Comparison of ENCODE assay signal across 23 cellular contexts in the genomic region with DNA sequence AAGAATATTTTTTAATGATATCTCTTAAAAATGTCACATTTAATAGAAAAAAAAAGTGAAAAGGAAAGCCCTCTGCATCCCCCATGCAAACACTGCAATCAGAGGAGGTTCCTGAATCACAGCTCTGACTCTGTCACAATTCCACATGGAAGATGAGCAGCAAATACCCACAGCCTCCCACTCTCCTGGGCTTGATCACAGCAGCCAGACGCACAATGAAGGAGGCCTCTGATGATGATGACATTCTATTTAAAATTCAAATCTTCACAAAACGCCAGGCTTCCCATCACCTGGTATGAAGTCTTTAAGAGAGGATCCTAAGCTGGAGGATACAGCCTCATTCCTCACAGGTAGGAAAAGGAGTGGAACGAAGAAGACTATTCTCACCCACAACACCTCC. TPM values are rescaled to one million over a fixed set of nuclear protein-coding genes. Genes with fewer than 3 reads are reported as not detected.
DNase-seq lines count a peak whose midpoint lies in the region; ATAC-seq, FAIRE-seq and TF ChIP-seq lines count a peak whose summit lies in the region.
"Had no signal": no experiment of that assay in that cellular context is flagged by ENCODE, and none has a peak within 500 bp of the region (broad histone marks: within the 10 kb centered on the region; RNA-seq: fewer than 3 reads in every experiment).

No MANE protein-coding gene starts in this region.

- peak; percentile 28 for FAIRE-seq in bronchial epithelial cell (lab: Jason Lieb, UNC)
- FAIRE-seq: D721Med, GM12891, H54 had no signal

- H3K27ac Mint-ChIP-seq in mesothelial cell of epicardium = peak overlapping the region; percentile 25
- H3K27ac Mint-ChIP-seq: B cell; CD4-positive, CD25-positive, alpha-beta regulatory T cell; CD8-positive, alpha-beta T cell; HFFc6 had no signal

- DNase-seq in bronchial epithelial cell (ENCODE audit: low read depth) = no peak
- no peak for DNase-seq in mesothelial cell of epicardium (ENCODE audit: low spot score in 2 of 2, unreplicated experiment in 2 of 2)
- peak; percentile 53 for DNase-seq in putamen (ENCODE audit: low spot score)
- no peak for DNase-seq in cerebellar cortex (ENCODE audit: low spot score)
- DNase-seq in SW 1271 (lab: John Stamatoyannopoulos, UW) = no peak
- no peak for DNase-seq in activated CD4-positive, alpha-beta T cell treated with anti-CD3 and anti-CD28 coated beads for 1 hour
- DNase-seq: CD4-positive, CD25-positive, alpha-beta regulatory T cell; CD8-positive, alpha-beta T cell; DMS 273 treated with DMSO at 0.1 percent for 48 hours; DMS79; EL; GDM1; GOT3; HFFc6 had no signal

- H3K9me3 Mint-ChIP-seq in mesothelial cell of epicardium = no peaks in the 10 kb centered on the region
- H3K9me3 Mint-ChIP-seq: CD8-positive, alpha-beta T cell; HFFc6 had no signal

- no peak for ATAC-seq in GM18502 (IDR thresholded peaks at IDR 0.05; ENCODE audit: poor library complexity, unreplicated experiment)
- ATAC-seq: CD8-positive, alpha-beta T cell had no signal

- no peak for TF ChIP-seq CTCF in VCaP (conservative IDR thresholded peaks at IDR 0.05)
- TF ChIP-seq CTCF in bronchial epithelial cell (IDR thresholded peaks at IDR 0.05; ENCODE audit: insufficient read depth, low read length, severe bottlenecking) = no peak
- TF ChIP-seq CTCF in mesothelial cell of epicardium (IDR thresholded peaks at IDR 0.05; ENCODE audit: unreplicated experiment) = no peak

- no peaks in the 10 kb centered on the region for H3K27me3 ChIP-seq in bronchial epithelial cell (ENCODE audit: control insufficient read depth, insufficient read depth, low read length)
- H3K27me3 ChIP-seq: BLaER1 had no signal

- peak overlapping the region; percentile 49 for H3K27ac ChIP-seq in VCaP
- H3K27ac ChIP-seq: BLaER1, C4-2B had no signal

- peaks cover 9% of the 10 kb centered on the region for H3K4me1 Mint-ChIP-seq in mesothelial cell of epicardium

- no peaks in the 10 kb centered on the region for H3K36me3 ChIP-seq in bronchial epithelial cell (ENCODE audit: control insufficient read depth, insufficient read depth, low read length)
- H3K36me3 ChIP-seq: BLaER1, HAP-1 had no signal

- no peak overlapping the region for H3K4me3 Mint-ChIP-seq in mesothelial cell of epicardium
- H3K4me3 Mint-ChIP-seq: B cell; CD4-positive, CD25-positive, alpha-beta regulatory T cell; CD8-positive, alpha-beta T cell; HFFc6 had no signal

- H3K36me3 Mint-ChIP-seq in mesothelial cell of epicardium = no peaks in the 10 kb centered on the region
- H3K36me3 Mint-ChIP-seq: CD4-positive, CD25-positive, alpha-beta regulatory T cell; CD8-positive, alpha-beta T cell had no signal

- H3K27me3 Mint-ChIP-seq in mesothelial cell of epicardium (ENCODE audit: low read depth) = peaks cover 15% of the 10 kb centered on the region
- H3K27me3 Mint-ChIP-seq: B cell had no signal

- H3K4me3 ChIP-seq in bronchial epithelial cell (ENCODE audit: low read depth, low read length) = no peak overlapping the region
- H3K4me3 ChIP-seq: BLaER1, HAP-1 had no signal

RNA-seq across cellular contexts. Expression of gene DIS3L, which starts 9.1 kb away (rescaled TPM):
- total RNA-seq in bronchial epithelial cell = 11.8 and 19.2 TPM in 2 replicates
- 34.7 to 39.2 TPM (median 36.4 TPM) in 3 replicates for total RNA-seq in mesothelial cell of epicardium

RNA-seq across cellular contexts. Expression of gene MEGF11, which starts 30.7 kb away (rescaled TPM):
- not detected in 2 replicates for total RNA-seq in bronchial epithelial cell
- 1.2 to 3.7 TPM (median 1.5 TPM) in 3 replicates for total RNA-seq in mesothelial cell of epicardium
- total RNA-seq: CD4-positive, CD25-positive, alpha-beta regulatory T cell; CD8-positive, alpha-beta T cell; HFFc6 had no signal
